Comparison of ENCODE assay signal across 1 cellular context in the genomic region with DNA sequence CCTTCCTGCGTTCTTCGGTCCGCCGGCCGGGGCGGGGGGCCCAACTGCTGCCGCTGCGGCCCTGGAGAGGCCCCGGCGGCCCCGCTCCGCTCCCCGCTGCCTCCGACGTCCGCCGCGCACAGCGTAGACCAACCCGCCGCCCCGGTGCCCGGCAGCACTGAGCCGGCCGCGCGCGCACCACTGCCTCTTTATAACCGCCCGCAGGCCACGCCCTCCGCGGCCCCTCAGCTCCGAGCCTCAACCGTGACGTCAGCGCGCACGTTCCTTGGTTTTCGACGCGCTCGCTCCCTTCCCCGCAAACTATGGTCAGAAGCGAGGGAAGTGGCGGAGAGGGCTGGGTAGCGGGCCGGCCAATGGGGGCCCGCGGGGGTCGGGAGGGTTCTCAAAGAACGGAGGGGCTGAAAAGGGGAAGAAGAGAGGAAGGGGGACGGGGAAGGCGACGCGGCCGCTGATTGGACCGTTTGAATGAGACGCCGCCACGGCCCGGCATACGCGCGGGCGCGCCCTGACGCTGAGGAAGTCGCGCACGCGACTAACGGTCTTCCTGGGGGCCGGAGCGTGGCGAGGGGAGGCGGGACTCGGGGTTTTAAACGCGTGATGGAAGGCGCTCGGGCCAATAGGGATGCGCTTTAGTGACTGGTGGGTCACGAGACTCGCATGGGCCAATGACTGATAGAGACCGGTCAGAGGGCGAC.
TF ChIP-seq lines count a peak whose summit lies in the region.

A gene (minus strand): TSS at position 164 of the 695 bp plus-strand sequence. CDS start 199 bp downstream, outside the sequence.

TF ChIP-seq in HepG2, 621 proteins besides CTCF, POLR2A, EP300 and RAD21 (continued from another document and continues in another):
- TF ChIP-seq, protein P1, sequence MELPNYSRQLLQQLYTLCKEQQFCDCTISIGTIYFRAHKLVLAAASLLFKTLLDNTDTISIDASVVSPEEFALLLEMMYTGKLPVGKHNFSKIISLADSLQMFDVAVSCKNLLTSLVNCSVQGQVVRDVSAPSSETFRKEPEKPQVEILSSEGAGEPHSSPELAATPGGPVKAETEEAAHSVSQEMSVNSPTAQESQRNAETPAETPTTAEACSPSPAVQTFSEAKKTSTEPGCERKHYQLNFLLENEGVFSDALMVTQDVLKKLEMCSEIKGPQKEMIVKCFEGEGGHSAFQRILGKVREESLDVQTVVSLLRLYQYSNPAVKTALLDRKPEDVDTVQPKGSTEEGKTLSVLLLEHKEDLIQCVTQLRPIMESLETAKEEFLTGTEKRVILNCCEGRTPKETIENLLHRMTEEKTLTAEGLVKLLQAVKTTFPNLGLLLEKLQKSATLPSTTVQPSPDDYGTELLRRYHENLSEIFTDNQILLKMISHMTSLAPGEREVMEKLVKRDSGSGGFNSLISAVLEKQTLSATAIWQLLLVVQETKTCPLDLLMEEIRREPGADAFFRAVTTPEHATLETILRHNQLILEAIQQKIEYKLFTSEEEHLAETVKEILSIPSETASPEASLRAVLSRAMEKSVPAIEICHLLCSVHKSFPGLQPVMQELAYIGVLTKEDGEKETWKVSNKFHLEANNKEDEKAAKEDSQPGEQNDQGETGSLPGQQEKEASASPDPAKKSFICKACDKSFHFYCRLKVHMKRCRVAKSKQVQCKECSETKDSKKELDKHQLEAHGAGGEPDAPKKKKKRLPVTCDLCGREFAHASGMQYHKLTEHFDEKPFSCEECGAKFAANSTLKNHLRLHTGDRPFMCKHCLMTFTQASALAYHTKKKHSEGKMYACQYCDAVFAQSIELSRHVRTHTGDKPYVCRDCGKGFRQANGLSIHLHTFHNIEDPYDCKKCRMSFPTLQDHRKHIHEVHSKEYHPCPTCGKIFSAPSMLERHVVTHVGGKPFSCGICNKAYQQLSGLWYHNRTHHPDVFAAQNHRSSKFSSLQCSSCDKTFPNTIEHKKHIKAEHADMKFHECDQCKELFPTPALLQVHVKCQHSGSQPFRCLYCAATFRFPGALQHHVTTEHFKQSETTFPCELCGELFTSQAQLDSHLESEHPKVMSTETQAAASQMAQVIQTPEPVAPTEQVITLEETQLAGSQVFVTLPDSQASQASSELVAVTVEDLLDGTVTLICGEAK (IDR thresholded peaks at IDR 0.05), result no peak
- TF ChIP-seq, protein P1 (CRISPR knock-in tag; IDR thresholded peaks at IDR 0.05), result peak; percentile 18; the same call in 1 of the 2 replicates
- TF ChIP-seq, protein P2, sequence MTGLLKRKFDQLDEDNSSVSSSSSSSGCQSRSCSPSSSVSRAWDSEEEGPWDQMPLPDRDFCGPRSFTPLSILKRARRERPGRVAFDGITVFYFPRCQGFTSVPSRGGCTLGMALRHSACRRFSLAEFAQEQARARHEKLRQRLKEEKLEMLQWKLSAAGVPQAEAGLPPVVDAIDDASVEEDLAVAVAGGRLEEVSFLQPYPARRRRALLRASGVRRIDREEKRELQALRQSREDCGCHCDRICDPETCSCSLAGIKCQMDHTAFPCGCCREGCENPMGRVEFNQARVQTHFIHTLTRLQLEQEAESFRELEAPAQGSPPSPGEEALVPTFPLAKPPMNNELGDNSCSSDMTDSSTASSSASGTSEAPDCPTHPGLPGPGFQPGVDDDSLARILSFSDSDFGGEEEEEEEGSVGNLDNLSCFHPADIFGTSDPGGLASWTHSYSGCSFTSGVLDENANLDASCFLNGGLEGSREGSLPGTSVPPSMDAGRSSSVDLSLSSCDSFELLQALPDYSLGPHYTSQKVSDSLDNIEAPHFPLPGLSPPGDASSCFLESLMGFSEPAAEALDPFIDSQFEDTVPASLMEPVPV (CRISPR knock-in tag; IDR thresholded peaks at IDR 0.05), result peak; percentile 82
- TF ChIP-seq YEATS2 (CRISPR knock-in tag; IDR thresholded peaks at IDR 0.05; ENCODE audit: borderline replicate concordance) (peak; percentile 81), KAT2B (IDR thresholded peaks at IDR 0.05; ENCODE audit: borderline replicate concordance, low read depth, low read length) (no peak), MTA1 (CRISPR knock-in tag; IDR thresholded peaks at IDR 0.05; ENCODE audit: borderline replicate concordance) (no peak; the same call in 1 of the 2 replicates), ZFP82 (CRISPR knock-in tag; IDR thresholded peaks at IDR 0.05; ENCODE audit: borderline replicate concordance) (no peak), NBN (conservative IDR thresholded peaks at IDR 0.05) (no peak), NFE2L1 (CRISPR knock-in tag; IDR thresholded peaks at IDR 0.05; ENCODE audit: borderline replicate concordance) (no peak), GPN1 (CRISPR knock-in tag; IDR thresholded peaks at IDR 0.05; ENCODE audit: borderline replicate concordance) (no peak), ZNF563 (CRISPR knock-in tag; IDR thresholded peaks at IDR 0.05) (peak; percentile 68; the same call in 1 of the 2 replicates), ZNF839 (CRISPR knock-in tag; IDR thresholded peaks at IDR 0.05; ENCODE audit: borderline replicate concordance) (no peak), ZMYM3 (CRISPR knock-in tag; IDR thresholded peaks at IDR 0.05) (no peak), ZNF382 (CRISPR knock-in tag; IDR thresholded peaks at IDR 0.05; ENCODE audit: borderline replicate concordance) (no peak), RBM22 (optimal IDR thresholded peaks at IDR 0.05; ENCODE audit: low read length) (no peak), ZNF430 (CRISPR knock-in tag; IDR thresholded peaks at IDR 0.05) (peak; percentile 43; the same call in 1 of the 2 replicates), ZNF781 (CRISPR knock-in tag; IDR thresholded peaks at IDR 0.05; ENCODE audit: borderline replicate concordance, not compliant biosample characterization) (peak; percentile 21), ERF (CRISPR knock-in tag; IDR thresholded peaks at IDR 0.05) (peak; percentile 69; the same call in 1 of the 2 replicates), ZNF510 (CRISPR knock-in tag; IDR thresholded peaks at IDR 0.05; ENCODE audit: low read depth) (peak; percentile 72; the same call in 1 of the 2 replicates), BCL6 (CRISPR knock-in tag; IDR thresholded peaks at IDR 0.05) (peak; percentile 27; the same call in 1 of the 2 replicates), PCBP2 (optimal IDR thresholded peaks at IDR 0.05; ENCODE audit: low read depth, low read length, poor library complexity, severe bottlenecking) (no peak), EEA1 (CRISPR knock-in tag; IDR thresholded peaks at IDR 0.05; ENCODE audit: borderline replicate concordance) (no peak), NFYC (CRISPR knock-in tag; IDR thresholded peaks at IDR 0.05) (peak; percentile 82), ZNF326 (CRISPR knock-in tag; IDR thresholded peaks at IDR 0.05; ENCODE audit: borderline replicate concordance) (no peak), FOXK1 (CRISPR knock-in tag; IDR thresholded peaks at IDR 0.05; ENCODE audit: borderline replicate concordance, low read depth) (no peak; the same call in 1 of the 2 replicates), MIXL1 (CRISPR knock-in tag; IDR thresholded peaks at IDR 0.05) (no peak), ZNF776 (CRISPR knock-in tag; IDR thresholded peaks at IDR 0.05) (peak; percentile 89), ZNF761 (CRISPR knock-in tag; conservative IDR thresholded peaks at IDR 0.05) (no peak; the same call in 1 of the 2 replicates), RFX5 (IDR thresholded peaks at IDR 0.05; ENCODE audit: low read depth, low read length) (peak; percentile 43; the same call in 1 of the 2 replicates)
- TF ChIP-seq, protein P3, sequence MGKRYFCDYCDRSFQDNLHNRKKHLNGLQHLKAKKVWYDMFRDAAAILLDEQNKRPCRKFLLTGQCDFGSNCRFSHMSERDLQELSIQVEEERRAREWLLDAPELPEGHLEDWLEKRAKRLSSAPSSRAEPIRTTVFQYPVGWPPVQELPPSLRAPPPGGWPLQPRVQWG (CRISPR knock-in tag; IDR thresholded peaks at IDR 0.05; ENCODE audit: borderline replicate concordance, low read depth), result no peak
- TF ChIP-seq, protein P4, sequence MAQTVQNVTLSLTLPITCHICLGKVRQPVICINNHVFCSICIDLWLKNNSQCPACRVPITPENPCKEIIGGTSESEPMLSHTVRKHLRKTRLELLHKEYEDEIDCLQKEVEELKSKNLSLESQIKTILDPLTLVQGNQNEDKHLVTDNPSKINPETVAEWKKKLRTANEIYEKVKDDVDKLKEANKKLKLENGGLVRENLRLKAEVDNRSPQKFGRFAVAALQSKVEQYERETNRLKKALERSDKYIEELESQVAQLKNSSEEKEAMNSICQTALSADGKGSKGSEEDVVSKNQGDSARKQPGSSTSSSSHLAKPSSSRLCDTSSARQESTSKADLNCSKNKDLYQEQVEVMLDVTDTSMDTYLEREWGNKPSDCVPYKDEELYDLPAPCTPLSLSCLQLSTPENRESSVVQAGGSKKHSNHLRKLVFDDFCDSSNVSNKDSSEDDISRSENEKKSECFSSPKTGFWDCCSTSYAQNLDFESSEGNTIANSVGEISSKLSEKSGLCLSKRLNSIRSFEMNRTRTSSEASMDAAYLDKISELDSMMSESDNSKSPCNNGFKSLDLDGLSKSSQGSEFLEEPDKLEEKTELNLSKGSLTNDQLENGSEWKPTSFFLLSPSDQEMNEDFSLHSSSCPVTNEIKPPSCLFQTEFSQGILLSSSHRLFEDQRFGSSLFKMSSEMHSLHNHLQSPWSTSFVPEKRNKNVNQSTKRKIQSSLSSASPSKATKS (CRISPR knock-in tag; IDR thresholded peaks at IDR 0.05), result no peak
- TF ChIP-seq, protein P5, sequence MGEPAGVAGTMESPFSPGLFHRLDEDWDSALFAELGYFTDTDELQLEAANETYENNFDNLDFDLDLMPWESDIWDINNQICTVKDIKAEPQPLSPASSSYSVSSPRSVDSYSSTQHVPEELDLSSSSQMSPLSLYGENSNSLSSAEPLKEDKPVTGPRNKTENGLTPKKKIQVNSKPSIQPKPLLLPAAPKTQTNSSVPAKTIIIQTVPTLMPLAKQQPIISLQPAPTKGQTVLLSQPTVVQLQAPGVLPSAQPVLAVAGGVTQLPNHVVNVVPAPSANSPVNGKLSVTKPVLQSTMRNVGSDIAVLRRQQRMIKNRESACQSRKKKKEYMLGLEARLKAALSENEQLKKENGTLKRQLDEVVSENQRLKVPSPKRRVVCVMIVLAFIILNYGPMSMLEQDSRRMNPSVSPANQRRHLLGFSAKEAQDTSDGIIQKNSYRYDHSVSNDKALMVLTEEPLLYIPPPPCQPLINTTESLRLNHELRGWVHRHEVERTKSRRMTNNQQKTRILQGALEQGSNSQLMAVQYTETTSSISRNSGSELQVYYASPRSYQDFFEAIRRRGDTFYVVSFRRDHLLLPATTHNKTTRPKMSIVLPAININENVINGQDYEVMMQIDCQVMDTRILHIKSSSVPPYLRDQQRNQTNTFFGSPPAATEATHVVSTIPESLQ (CRISPR knock-in tag; conservative IDR thresholded peaks at IDR 0.05), result no peak
- TF ChIP-seq, protein P6, sequence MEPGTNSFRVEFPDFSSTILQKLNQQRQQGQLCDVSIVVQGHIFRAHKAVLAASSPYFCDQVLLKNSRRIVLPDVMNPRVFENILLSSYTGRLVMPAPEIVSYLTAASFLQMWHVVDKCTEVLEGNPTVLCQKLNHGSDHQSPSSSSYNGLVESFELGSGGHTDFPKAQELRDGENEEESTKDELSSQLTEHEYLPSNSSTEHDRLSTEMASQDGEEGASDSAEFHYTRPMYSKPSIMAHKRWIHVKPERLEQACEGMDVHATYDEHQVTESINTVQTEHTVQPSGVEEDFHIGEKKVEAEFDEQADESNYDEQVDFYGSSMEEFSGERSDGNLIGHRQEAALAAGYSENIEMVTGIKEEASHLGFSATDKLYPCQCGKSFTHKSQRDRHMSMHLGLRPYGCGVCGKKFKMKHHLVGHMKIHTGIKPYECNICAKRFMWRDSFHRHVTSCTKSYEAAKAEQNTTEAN (CRISPR knock-in tag; conservative IDR thresholded peaks at IDR 0.05), result no peak; the same call in 1 of the 2 replicates
- TF ChIP-seq, protein P7, sequence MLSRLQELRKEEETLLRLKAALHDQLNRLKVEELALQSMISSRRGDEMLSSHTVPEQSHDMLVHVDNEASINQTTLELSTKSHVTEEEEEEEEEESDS (CRISPR knock-in tag; IDR thresholded peaks at IDR 0.05; ENCODE audit: borderline replicate concordance), result no peak
- TF ChIP-seq, protein P8, sequence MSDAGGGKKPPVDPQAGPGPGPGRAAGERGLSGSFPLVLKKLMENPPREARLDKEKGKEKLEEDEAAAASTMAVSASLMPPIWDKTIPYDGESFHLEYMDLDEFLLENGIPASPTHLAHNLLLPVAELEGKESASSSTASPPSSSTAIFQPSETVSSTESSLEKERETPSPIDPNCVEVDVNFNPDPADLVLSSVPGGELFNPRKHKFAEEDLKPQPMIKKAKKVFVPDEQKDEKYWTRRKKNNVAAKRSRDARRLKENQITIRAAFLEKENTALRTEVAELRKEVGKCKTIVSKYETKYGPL (CRISPR knock-in tag; IDR thresholded peaks at IDR 0.05), result no peak
- TF ChIP-seq, protein P9, sequence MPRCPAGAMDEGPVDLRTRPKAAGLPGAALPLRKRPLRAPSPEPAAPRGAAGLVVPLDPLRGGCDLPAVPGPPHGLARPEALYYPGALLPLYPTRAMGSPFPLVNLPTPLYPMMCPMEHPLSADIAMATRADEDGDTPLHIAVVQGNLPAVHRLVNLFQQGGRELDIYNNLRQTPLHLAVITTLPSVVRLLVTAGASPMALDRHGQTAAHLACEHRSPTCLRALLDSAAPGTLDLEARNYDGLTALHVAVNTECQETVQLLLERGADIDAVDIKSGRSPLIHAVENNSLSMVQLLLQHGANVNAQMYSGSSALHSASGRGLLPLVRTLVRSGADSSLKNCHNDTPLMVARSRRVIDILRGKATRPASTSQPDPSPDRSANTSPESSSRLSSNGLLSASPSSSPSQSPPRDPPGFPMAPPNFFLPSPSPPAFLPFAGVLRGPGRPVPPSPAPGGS (CRISPR knock-in tag; IDR thresholded peaks at IDR 0.05), result peak; percentile 39; the same call in 1 of the 2 replicates
